19 cellular contexts compared by ENCODE assay signal in genomic region chr16:9260665-9261064, GRCh38.
DNase-seq lines count a peak whose midpoint lies in the region; ATAC-seq and TF ChIP-seq lines count a peak whose summit lies in the region.
"Had no signal": no experiment of that assay in that cellular context is flagged by ENCODE, and none has a peak within 500 bp of the region (broad histone marks: within the 10 kb centered on the region; RNA-seq: fewer than 3 reads in every experiment).

No MANE protein-coding gene starts in this region.

- ATAC-seq in HG02588 (IDR thresholded peaks at IDR 0.05; ENCODE audit: unreplicated experiment), result no peak
- ATAC-seq: gastrocnemius medialis; naive thymus-derived CD4-positive, alpha-beta T cell had no signal

- no peaks in the 10 kb centered on the region for H3K27me3 ChIP-seq in BE2C
- H3K27me3 ChIP-seq: suprapubic skin had no signal

- TF ChIP-seq CTCF in BE2C (IDR thresholded peaks at IDR 0.05; ENCODE audit: low read depth, low read length), result no peak

- no peak overlapping the region for H3K4me3 ChIP-seq in BE2C (ENCODE audit: low read depth, low read length)
- H3K4me3 ChIP-seq: gastrocnemius medialis, lung, smooth muscle cell, suprapubic skin had no signal

- H3K9me3 ChIP-seq in BE2C, result no peaks in the 10 kb centered on the region
- H3K9me3 ChIP-seq: gastrocnemius medialis had no signal

- DNase-seq in BE2C, result peak; percentile 16
- peak; percentile 90 for DNase-seq in DMS79 (lab: John Stamatoyannopoulos, UW)
- DNase-seq in NCI-H510A (lab: John Stamatoyannopoulos, UW), result peak; percentile 69
- peak; percentile 27 for DNase-seq in cerebellum (ENCODE audit: low spot score)
- DNase-seq in amniotic stem cell (lab: John Stamatoyannopoulos, UW), result no peak
- no peak for DNase-seq in NCI-H526 treated with DMSO at 0.1 percent for 48 hours (lab: John Stamatoyannopoulos, UW)
- DNase-seq in activated T-cell treated with anti-CD3 and anti-CD28 coated beads for 4 hours, result no peak
- DNase-seq: activated CD4-positive, alpha-beta T cell treated with anti-CD3 and anti-CD28 coated beads, Interleukin-2, amount 10 ng/mL, durations not matched to agents 7 days and 5 days; activated naive CD4-positive, alpha-beta T cell treated with anti-CD3 and anti-CD28 coated beads, Interleukin-2, amount 50 U/mL, for 16 hours; gastrocnemius medialis; naive thymus-derived CD4-positive, alpha-beta T cell; NCI-H2227 treated with DMSO at 0.1 percent for 48 hours; stimulated activated CD4-positive, alpha-beta T cell treated with anti-CD3 and anti-CD28 coated beads, Interleukin-4, amount 100 ng/mL, for 4 hours; stimulated activated CD8-positive, alpha-beta memory T cell treated with anti-CD3 and anti-CD28 coated beads, Interleukin-4, amount 100 ng/mL, for 48 hours had no signal

- H3K36me3 ChIP-seq in BE2C, result no peaks in the 10 kb centered on the region
- H3K36me3 ChIP-seq: gastrocnemius medialis, suprapubic skin had no signal

- no peaks in the 10 kb centered on the region for H3K4me1 ChIP-seq in BE2C
- H3K4me1 ChIP-seq: gastrocnemius medialis, parathyroid adenoma, suprapubic skin had no signal

Comparison
In these comparisons a context has a peak if more than half of its experiments do, and no peak if none do; other contexts are left out.
1. DNase-seq: peak in BE2C (single experiment), DMS79 (single experiment), NCI-H510A (single experiment) and cerebellum (single experiment); none in amniotic stem cell (single experiment), NCI-H526 treated with DMSO at 0.1 percent for 48 hours (single experiment) and activated T-cell treated with anti-CD3 and anti-CD28 coated beads for 4 hours (single experiment).